In the genomic region with DNA sequence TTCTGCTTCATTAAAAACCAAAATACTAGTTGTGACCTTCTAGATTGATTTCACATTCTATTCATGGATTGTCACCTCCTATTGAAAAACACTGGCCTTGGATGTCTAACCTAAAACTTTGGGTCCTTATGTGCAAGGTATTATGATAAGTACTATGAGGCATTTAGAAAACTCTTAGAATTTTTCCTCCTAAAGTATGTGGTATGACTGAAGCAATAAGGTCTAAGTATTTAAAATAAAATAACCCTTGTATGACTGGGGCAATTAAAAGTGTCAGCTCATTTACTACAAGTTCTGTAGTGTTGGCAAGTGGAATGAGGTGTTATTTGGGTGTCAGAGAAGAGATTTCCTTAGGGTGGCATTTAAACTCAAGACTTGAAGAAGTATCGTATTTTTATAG, we compare ENCODE assay signal across 1 cellular context.
TF ChIP-seq lines count a peak whose summit lies in the region.

No MANE protein-coding gene starts in this region.

TF ChIP-seq in SK-N-SH, 30 proteins besides CTCF, POLR2A, EP300 and RAD21:
- TF ChIP-seq EZH2phosphoT487 (IDR thresholded peaks at IDR 0.05; ENCODE audit: borderline replicate concordance, low read depth) (no peak), ELF1 (IDR thresholded peaks at IDR 0.05) (no peak), FOXM1 (IDR thresholded peaks at IDR 0.05; ENCODE audit: low read depth) (no peak), RXRA (IDR thresholded peaks at IDR 0.05; ENCODE audit: borderline replicate concordance, low read depth) (no peak)
